Comparison of ENCODE assay signal across 34 cellular contexts in genomic region chr1:4636186-4636585, GRCh38. TPM values are rescaled to one million over a fixed set of nuclear protein-coding genes. Genes with fewer than 3 reads are reported as not detected.
"Had no signal": no experiment of that assay in that cellular context is flagged by ENCODE, and none has a peak within 500 bp of the region (broad histone marks: within the 10 kb centered on the region; RNA-seq: fewer than 3 reads in every experiment).

No MANE protein-coding gene starts in this region.

- H3K36me3 Mint-ChIP-seq: activated CD4-positive, alpha-beta memory T cell treated with anti-CD3 and anti-CD28 coated beads for 36 hours; activated CD8-positive, alpha-beta memory T cell treated with anti-CD3 and anti-CD28 coated beads, Interleukin-2, amount 10 ng/mL, durations not matched to agents 7 days and 5 days; activated naive CD4-positive, alpha-beta T cell treated with anti-CD3 and anti-CD28 coated beads, Interleukin-2, amount 10 ng/mL, durations not matched to agents 7 days and 5 days; activated naive CD8-positive, alpha-beta T cell treated with anti-CD3 and anti-CD28 coated beads for 36 hours had no signal

- H3K27ac ChIP-seq: adrenal gland, body of pancreas, esophagus muscularis mucosa, foreskin keratinocyte, gastrocnemius medialis had no signal

- H3K9me3 Mint-ChIP-seq: activated CD4-positive, alpha-beta memory T cell treated with anti-CD3 and anti-CD28 coated beads for 36 hours; activated CD4-positive, alpha-beta T cell treated with anti-CD3 and anti-CD28 coated beads, Interleukin-2, amount 10 ng/mL, durations not matched to agents 24 days and 14 days; activated naive CD4-positive, alpha-beta T cell treated with anti-CD3 and anti-CD28 coated beads, Interleukin-2, amount 10 ng/mL, durations not matched to agents 7 days and 5 days; activated naive CD8-positive, alpha-beta T cell treated with anti-CD3 and anti-CD28 coated beads for 36 hours; activated naive CD8-positive, alpha-beta T cell treated with anti-CD3 and anti-CD28 coated beads, Interleukin-2, amount 50 U/mL, for 24 hours; activated T-helper 1 cell treated with anti-CD3 and anti-CD28 coated beads, Interleukin-12 subunit alpha, Interleukin-12 subunit beta, Interleukin-2, Interleukin-4 antibody, amounts not matched to agents 30 ng/mL and 10 ng/mL and 1 ng/mL, durations not matched to agents 14 hours and 24 hours and 36 hours; activated T-helper 2 cell treated with anti-CD3 and anti-CD28 coated beads, Interferon-gamma antibody, Interleukin-2, Interleukin-4, amounts not matched to agents 10 μg/mL and 5 μg/mL and 100 μg/mL, durations not matched to agents 14 hours and 24 hours and 36 hours; effector memory CD8-positive, alpha-beta T cell had no signal

- H3K9me3 ChIP-seq: adrenal gland, body of pancreas, esophagus muscularis mucosa, gastrocnemius medialis had no signal

- DNase-seq: activated CD4-positive, alpha-beta memory T cell treated with anti-CD3 and anti-CD28 coated beads for 36 hours; activated CD4-positive, alpha-beta T cell treated with anti-CD3 and anti-CD28 coated beads for 36 hours; activated CD4-positive, alpha-beta T cell treated with anti-CD3 and anti-CD28 coated beads, Interleukin-2, amount 10 ng/mL, durations not matched to agents 24 days and 14 days; activated CD4-positive, CD25-positive, alpha-beta regulatory T cell; activated CD4-positive, CD25-positive, alpha-beta regulatory T cell treated with anti-CD3 and anti-CD28 coated beads, Interleukin-2, amount 50 U/mL, for 72 hours; activated CD8-positive, alpha-beta memory T cell treated with anti-CD3 and anti-CD28 coated beads, Interleukin-2, amount 10 ng/mL, durations not matched to agents 7 days and 5 days; activated CD8-positive, alpha-beta memory T cell treated with anti-CD3 and anti-CD28 coated beads, Interleukin-2, amount 50 U/mL, for 4 hours; activated CD8-positive, alpha-beta T cell treated with anti-CD3 and anti-CD28 coated beads, Interleukin-2, amount 10 ng/mL, durations not matched to agents 7 days and 5 days; activated effector memory CD4-positive, alpha-beta T cell treated with anti-CD3 and anti-CD28 coated beads, Interleukin-2, amount 50 U/mL, for 16 hours; activated naive CD4-positive, alpha-beta T cell; activated naive CD4-positive, alpha-beta T cell treated with anti-CD3 and anti-CD28 coated beads, Interleukin-2, amount 10 ng/mL, durations not matched to agents 7 days and 5 days; activated naive CD8-positive, alpha-beta T cell treated with anti-CD3 and anti-CD28 coated beads for 36 hours; activated naive CD8-positive, alpha-beta T cell treated with anti-CD3 and anti-CD28 coated beads, Interleukin-2, amount 50 U/mL, for 24 hours; activated T-cell treated with anti-CD3 and anti-CD28 coated beads, Interleukin-2, amount 50 U/mL, for 1 hour; activated T-cell treated with anti-CD3 and anti-CD28 coated beads, Interleukin-2, amount 50 U/mL, for 48 hours; adrenal gland; amygdala; aorta; body of pancreas; caudate nucleus; cortex of kidney; dermis blood vessel endothelial cell; effector CD4-positive, alpha-beta T cell; effector memory CD8-positive, alpha-beta T cell; erythroblast; foreskin keratinocyte; gastrocnemius medialis; T-helper 2 cell had no signal

- H3K27me3 ChIP-seq: adrenal gland, body of pancreas, foreskin keratinocyte had no signal

- H3K4me3 ChIP-seq: adrenal gland, body of pancreas, esophagus muscularis mucosa, gastrocnemius medialis had no signal

- H3K4me1 ChIP-seq: adrenal gland, body of pancreas, esophagus muscularis mucosa, foreskin keratinocyte, gastrocnemius medialis had no signal

- H3K4me1 Mint-ChIP-seq: activated CD4-positive, alpha-beta T cell treated with anti-CD3 and anti-CD28 coated beads for 36 hours; activated CD4-positive, alpha-beta T cell treated with anti-CD3 and anti-CD28 coated beads, Interleukin-2, amount 10 ng/mL, durations not matched to agents 24 days and 14 days; activated CD8-positive, alpha-beta memory T cell treated with anti-CD3 and anti-CD28 coated beads, Interleukin-2, amount 10 ng/mL, durations not matched to agents 7 days and 5 days; activated naive CD4-positive, alpha-beta T cell treated with anti-CD3 and anti-CD28 coated beads, Interleukin-2, amount 10 ng/mL, durations not matched to agents 7 days and 5 days; activated naive CD8-positive, alpha-beta T cell treated with anti-CD3 and anti-CD28 coated beads for 36 hours; activated naive CD8-positive, alpha-beta T cell treated with anti-CD3 and anti-CD28 coated beads, Interleukin-2, amount 50 U/mL, for 24 hours had no signal

- H3K4me3 Mint-ChIP-seq: activated CD4-positive, alpha-beta memory T cell treated with anti-CD3 and anti-CD28 coated beads for 36 hours; activated CD4-positive, alpha-beta T cell treated with anti-CD3 and anti-CD28 coated beads for 36 hours; activated CD4-positive, alpha-beta T cell treated with anti-CD3 and anti-CD28 coated beads, Interleukin-2, amount 10 ng/mL, durations not matched to agents 24 days and 14 days; activated CD8-positive, alpha-beta memory T cell treated with anti-CD3 and anti-CD28 coated beads, Interleukin-2, amount 10 ng/mL, durations not matched to agents 7 days and 5 days; activated CD8-positive, alpha-beta T cell treated with anti-CD3 and anti-CD28 coated beads, Interleukin-2, amount 10 ng/mL, durations not matched to agents 7 days and 5 days; activated naive CD4-positive, alpha-beta T cell treated with anti-CD3 and anti-CD28 coated beads, Interleukin-2, amount 10 ng/mL, durations not matched to agents 7 days and 5 days; activated naive CD8-positive, alpha-beta T cell treated with anti-CD3 and anti-CD28 coated beads for 36 hours; activated naive CD8-positive, alpha-beta T cell treated with anti-CD3 and anti-CD28 coated beads, Interleukin-2, amount 50 U/mL, for 24 hours; activated T-helper 1 cell treated with anti-CD3 and anti-CD28 coated beads, Interleukin-12 subunit alpha, Interleukin-12 subunit beta, Interleukin-2, Interleukin-4 antibody, amounts not matched to agents 30 ng/mL and 10 ng/mL and 1 ng/mL, durations not matched to agents 14 hours and 24 hours and 36 hours; effector memory CD8-positive, alpha-beta T cell had no signal

- ATAC-seq: activated CD4-positive, alpha-beta T cell treated with anti-CD3 and anti-CD28 coated beads for 36 hours; activated CD8-positive, alpha-beta memory T cell treated with anti-CD3 and anti-CD28 coated beads, Interleukin-2, amount 10 ng/mL, durations not matched to agents 7 days and 5 days; activated CD8-positive, alpha-beta T cell treated with anti-CD3 and anti-CD28 coated beads, Interleukin-2, amount 10 ng/mL, durations not matched to agents 7 days and 5 days; activated naive CD8-positive, alpha-beta T cell treated with anti-CD3 and anti-CD28 coated beads, Interleukin-2, amount 50 U/mL, for 24 hours; body of pancreas; effector memory CD8-positive, alpha-beta T cell; foreskin keratinocyte; gastrocnemius medialis had no signal

- H3K36me3 ChIP-seq: adrenal gland, esophagus muscularis mucosa, gastrocnemius medialis had no signal

- H3K27ac Mint-ChIP-seq: activated CD4-positive, alpha-beta memory T cell treated with anti-CD3 and anti-CD28 coated beads for 36 hours; activated CD4-positive, alpha-beta T cell treated with anti-CD3 and anti-CD28 coated beads for 36 hours; activated CD4-positive, alpha-beta T cell treated with anti-CD3 and anti-CD28 coated beads, Interleukin-2, amount 10 ng/mL, durations not matched to agents 24 days and 14 days; activated CD8-positive, alpha-beta memory T cell treated with anti-CD3 and anti-CD28 coated beads, Interleukin-2, amount 10 ng/mL, durations not matched to agents 7 days and 5 days; activated CD8-positive, alpha-beta T cell treated with anti-CD3 and anti-CD28 coated beads, Interleukin-2, amount 10 ng/mL, durations not matched to agents 7 days and 5 days; activated naive CD4-positive, alpha-beta T cell treated with anti-CD3 and anti-CD28 coated beads, Interleukin-2, amount 10 ng/mL, durations not matched to agents 7 days and 5 days; activated naive CD8-positive, alpha-beta T cell treated with anti-CD3 and anti-CD28 coated beads for 36 hours; activated naive CD8-positive, alpha-beta T cell treated with anti-CD3 and anti-CD28 coated beads, Interleukin-2, amount 50 U/mL, for 24 hours; activated T-helper 1 cell treated with anti-CD3 and anti-CD28 coated beads, Interleukin-12 subunit alpha, Interleukin-12 subunit beta, Interleukin-2, Interleukin-4 antibody, amounts not matched to agents 30 ng/mL and 10 ng/mL and 1 ng/mL, durations not matched to agents 14 hours and 24 hours and 36 hours; activated T-helper 2 cell treated with anti-CD3 and anti-CD28 coated beads, Interferon-gamma antibody, Interleukin-2, Interleukin-4, amounts not matched to agents 10 μg/mL and 5 μg/mL and 100 μg/mL, durations not matched to agents 14 hours and 24 hours and 36 hours; effector memory CD8-positive, alpha-beta T cell had no signal

RNA-seq across cellular contexts. Expression of gene AJAP1, which starts 18.2 kb away (rescaled TPM):
- total RNA-seq: activated CD4-positive, alpha-beta memory T cell treated with anti-CD3 and anti-CD28 coated beads for 36 hours; activated CD4-positive, alpha-beta T cell treated with anti-CD3 and anti-CD28 coated beads for 36 hours; activated CD4-positive, alpha-beta T cell treated with anti-CD3 and anti-CD28 coated beads, Interleukin-2, amount 10 ng/mL, durations not matched to agents 24 days and 14 days; activated CD8-positive, alpha-beta memory T cell treated with anti-CD3 and anti-CD28 coated beads for 36 hours; activated CD8-positive, alpha-beta memory T cell treated with anti-CD3 and anti-CD28 coated beads, Interleukin-2, amount 10 ng/mL, durations not matched to agents 7 days and 5 days; activated CD8-positive, alpha-beta T cell treated with anti-CD3 and anti-CD28 coated beads, Interleukin-2, amount 10 ng/mL, durations not matched to agents 7 days and 5 days; activated naive CD8-positive, alpha-beta T cell treated with anti-CD3 and anti-CD28 coated beads for 36 hours; activated T-helper 1 cell treated with anti-CD3 and anti-CD28 coated beads, Interleukin-12 subunit alpha, Interleukin-12 subunit beta, Interleukin-2, Interleukin-4 antibody, amounts not matched to agents 30 ng/mL and 10 ng/mL and 1 ng/mL, durations not matched to agents 14 hours and 24 hours and 36 hours; activated T-helper 2 cell treated with anti-CD3 and anti-CD28 coated beads, Interferon-gamma antibody, Interleukin-2, Interleukin-4, amounts not matched to agents 10 μg/mL and 5 μg/mL and 100 μg/mL, durations not matched to agents 14 hours and 24 hours and 36 hours; chondrocyte; T-helper 1 cell treated with Interleukin-12 subunit alpha and Interleukin-12 subunit beta and Interleukin-4 antibody, amounts not matched to agents 30 ng/mL and 1 ng/mL, for 36 hours had no signal
- polyA plus RNA-seq: aorta had no signal
